11 cellular contexts compared by ENCODE assay signal in genomic region chr22:29587938-29588699, GRCh38. TPM values are rescaled to one million over a fixed set of nuclear protein-coding genes. Genes with fewer than 3 reads are reported as not detected.
A peak's percentile ranks its signal among the peaks of the same experiment; 100 is the strongest.
DNase-seq lines count a peak whose midpoint lies in the region; ATAC-seq and TF ChIP-seq lines count a peak whose summit lies in the region.
"Had no signal": no experiment of that assay in that cellular context is flagged by ENCODE, and none has a peak within 500 bp of the region (broad histone marks: within the 10 kb centered on the region; RNA-seq: fewer than 3 reads in every experiment).

No MANE protein-coding gene starts in this region.

- H3K27me3 ChIP-seq in CD8-positive, alpha-beta T cell (ENCODE audit: insufficient read depth, low read length) = no peaks in the 10 kb centered on the region
- H3K27me3 ChIP-seq in heart left ventricle = no peaks in the 10 kb centered on the region
- H3K27me3 ChIP-seq: right atrium auricular region had no signal

- no peaks in the 10 kb centered on the region for H3K9me3 ChIP-seq in CD8-positive, alpha-beta T cell (ENCODE audit: low read length)
- H3K9me3 ChIP-seq in heart left ventricle = no peaks in the 10 kb centered on the region
- H3K9me3 ChIP-seq: right atrium auricular region had no signal

- CTCF ChIA-PET in CD8-positive, alpha-beta T cell (lab: Charles Lee) = interaction anchor here (0.6 to 2.3 kb wide), 8 partner anchors 8 to 190 kb away, joined by 3 to 7 read pairs (median 4); partner anchors contain the start of gene NIPSNAP1

- peak overlapping the region; percentile 37 for H3K27ac Mint-ChIP-seq in CD8-positive, alpha-beta T cell
- peak overlapping the region; percentile 36 to 70 for H3K27ac Mint-ChIP-seq in natural killer cell
- H3K27ac Mint-ChIP-seq: activated naive CD8-positive, alpha-beta T cell had no signal

- H3K27me3 Mint-ChIP-seq in CD8-positive, alpha-beta T cell (ENCODE audit: low read depth) = no peaks in the 10 kb centered on the region
- H3K27me3 Mint-ChIP-seq in natural killer cell (ENCODE audit: low read depth in 2 of 2) = no peaks in the 10 kb centered on the region
- H3K27me3 Mint-ChIP-seq: activated naive CD8-positive, alpha-beta T cell; memory B cell had no signal

- H3K4me1 ChIP-seq in CD8-positive, alpha-beta T cell (ENCODE audit: insufficient read depth, low read length) = peaks cover 6% of the 10 kb centered on the region
- H3K4me1 ChIP-seq in heart left ventricle = no peaks in the 10 kb centered on the region
- H3K4me1 ChIP-seq: right atrium auricular region had no signal

- H3K36me3 Mint-ChIP-seq in CD8-positive, alpha-beta T cell = no peaks in the 10 kb centered on the region
- H3K36me3 Mint-ChIP-seq in natural killer cell = no peaks in the 10 kb centered on the region
- H3K36me3 Mint-ChIP-seq: activated naive CD8-positive, alpha-beta T cell; memory B cell had no signal

- DNase-seq in CD8-positive, alpha-beta T cell = no peak
- DNase-seq in NCI-H226 (peak; percentile 69), cardiac fibroblast (ENCODE audit: low read depth in 2 of 2) (peak; percentile 83 to 92), natural killer cell (no peak), COLO668 (lab: John Stamatoyannopoulos, UW; ENCODE audit: unreplicated experiment) (no peak), heart left ventricle (no peak), NCI-H2029 treated with DMSO at 0.1 percent for 48 hours (lab: John Stamatoyannopoulos, UW) (no peak)
- DNase-seq in activated CD8-positive, alpha-beta memory T cell treated with anti-CD3 and anti-CD28 coated beads, Interleukin-2, amount 50 U/mL, for 4 hours = no peak

- H3K36me3 ChIP-seq in CD8-positive, alpha-beta T cell (ENCODE audit: insufficient read depth, low read length) = no peaks in the 10 kb centered on the region
- H3K36me3 ChIP-seq in heart left ventricle = no peaks in the 10 kb centered on the region
- H3K36me3 ChIP-seq: right atrium auricular region had no signal

- no peak for TF ChIP-seq POLR2A in heart left ventricle (IDR thresholded peaks at IDR 0.05)

- intact Hi-C loops in CD8-positive, alpha-beta T cell (cut with DNase I, micrococcal nuclease) = loop anchor here in 1 of 2 experiments (10.0 kb wide), 1 partner anchor 1077 kb away; the partner anchor contains the start of gene DUSP18
- intact Hi-C loops in natural killer cell (cut with micrococcal nuclease) = no loop called here
- intact Hi-C loops in heart left ventricle (cut with DNase I) = no loop called here

- no peak for ATAC-seq in CD8-positive, alpha-beta T cell
- no peak for ATAC-seq in natural killer cell
- ATAC-seq in heart left ventricle = no peak

- no peak overlapping the region for H3K4me3 Mint-ChIP-seq in CD8-positive, alpha-beta T cell
- H3K4me3 Mint-ChIP-seq in natural killer cell = no peak overlapping the region
- H3K4me3 Mint-ChIP-seq: activated naive CD8-positive, alpha-beta T cell; memory B cell had no signal

- H3K9me3 Mint-ChIP-seq in CD8-positive, alpha-beta T cell = no peaks in the 10 kb centered on the region
- H3K9me3 Mint-ChIP-seq in natural killer cell = no peaks in the 10 kb centered on the region
- H3K9me3 Mint-ChIP-seq: memory B cell had no signal

- no peak overlapping the region for H3K4me3 ChIP-seq in CD8-positive, alpha-beta T cell (ENCODE audit: low read depth, low read length)
- H3K4me3 ChIP-seq in cardiac fibroblast (replicated peaks in 1 of 2; ENCODE audit: low read depth in 2 of 2, low read length in 2 of 2) (no peak overlapping the region), heart left ventricle (no peak overlapping the region)
- H3K4me3 ChIP-seq: right atrium auricular region had no signal

- TF ChIP-seq CTCF in CD8-positive, alpha-beta T cell (IDR thresholded peaks at IDR 0.05) = no peak
- TF ChIP-seq CTCF in cardiac fibroblast (IDR thresholded peaks at IDR 0.05; ENCODE audit: low read depth, low read length) (no peak), natural killer cell (IDR thresholded peaks at IDR 0.05) (no peak), heart left ventricle (IDR thresholded peaks at IDR 0.05) (no peak)

- whole genome bisulfite sequencing in heart left ventricle, 4 donors = 79 to 85% (median 82%) methylated on average over 9 of the region's 9 CpGs

- POLR2A ChIA-PET in CD8-positive, alpha-beta T cell (lab: Charles Lee) = interaction anchor here (0.6 to 2.0 kb wide), 3 partner anchors 16 to 35 kb away, joined by 3 to 5 read pairs (median 4); partner anchors contain the start of gene THOC5

- no peak overlapping the region for H3K27ac ChIP-seq in CD8-positive, alpha-beta T cell (ENCODE audit: low read depth, low read length)
- no peak overlapping the region for H3K27ac ChIP-seq in heart left ventricle
- H3K27ac ChIP-seq: right atrium auricular region had no signal

- peaks cover 9% of the 10 kb centered on the region for H3K4me1 Mint-ChIP-seq in CD8-positive, alpha-beta T cell (ENCODE audit: low read depth)
- H3K4me1 Mint-ChIP-seq in natural killer cell = peaks cover 6 to 7% of the 10 kb centered on the region in 2 donors
- H3K4me1 Mint-ChIP-seq: memory B cell had no signal

RNA-seq across cellular contexts. Expression of gene NIPSNAP1, which starts 7.2 kb away (rescaled TPM):
- 10 to 100 TPM; 15.9 to 16.1 TPM for total RNA-seq in CD8-positive, alpha-beta T cell
- 10 to 100 TPM; 22.4 to 25.3 (median 24.8) TPM for total RNA-seq in natural killer cell
- 10 to 100 TPM; 16.2 to 30.1 (median 22.7) TPM for total RNA-seq in heart left ventricle
- polyA plus RNA-seq in heart left ventricle = 10 to 100 TPM; 12.2 to 22.3 TPM

RNA-seq across cellular contexts. Expression of gene NF2, which starts 15.3 kb away (rescaled TPM):
- 10 to 100 TPM; 22.6 to 23.2 TPM for total RNA-seq in CD8-positive, alpha-beta T cell
- total RNA-seq in natural killer cell = 10 to 100 TPM; 32.4 to 43.8 (median 39.6) TPM
- 100 to 1,000 TPM in 1 of 9 donors, 10 to 100 TPM in 8; 41.2 to 137 (median 52.1) TPM for total RNA-seq in heart left ventricle
- 10 to 100 TPM; 15.0 to 73.9 TPM for polyA plus RNA-seq in heart left ventricle

RNA-seq across cellular contexts. Expression of gene THOC5, which starts 34.6 kb away (rescaled TPM):
- total RNA-seq in CD8-positive, alpha-beta T cell = 10 to 100 TPM; 33.5 to 35.0 TPM
- total RNA-seq in natural killer cell (10 to 100 TPM; 42.4 to 62.5 (median 52.6) TPM), heart left ventricle (10 to 100 TPM; 33.8 to 88.7 (median 40.6) TPM)
- polyA plus RNA-seq in heart left ventricle = 10 to 100 TPM; 25.5 to 76.5 TPM

Comparison
In these comparisons a context has a peak if more than half of its experiments do, and no peak if none do; other contexts are left out.
1. DNase-seq: peak in NCI-H226 (single experiment) and cardiac fibroblast (2 of 2); none in CD8-positive, alpha-beta T cell (0 of 7), natural killer cell (single experiment), activated CD8-positive, alpha-beta memory T cell treated with anti-CD3 and anti-CD28 coated beads, Interleukin-2, amount 50 U/mL, for 4 hours (single experiment), COLO668 (single experiment), heart left ventricle (0 of 5) and NCI-H2029 treated with DMSO at 0.1 percent for 48 hours (single experiment).